18 cellular contexts compared by ENCODE assay signal in the genomic region with DNA sequence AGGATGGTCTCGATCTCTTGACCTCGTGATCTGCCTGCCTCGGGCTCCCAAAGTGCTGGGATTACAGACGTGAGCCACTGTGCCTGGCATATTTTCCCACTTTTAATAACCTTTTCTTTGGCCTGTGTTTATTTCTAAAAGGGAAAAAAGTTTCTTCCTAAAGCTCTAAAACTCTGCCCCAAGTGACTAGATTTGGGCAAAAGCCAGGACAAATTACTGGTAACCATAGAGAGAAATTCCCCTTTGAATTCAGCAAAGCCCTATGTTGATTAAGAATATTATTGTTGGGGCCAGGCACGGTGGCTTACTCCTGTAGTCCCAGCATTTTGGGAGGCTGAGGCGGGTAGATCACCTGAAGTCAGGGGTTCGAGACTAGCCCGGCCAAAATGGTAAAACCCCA. TPM values are rescaled to one million over a fixed set of nuclear protein-coding genes. Genes with fewer than 3 reads are reported as not detected.
DNase-seq lines count a peak whose midpoint lies in the region; ATAC-seq and TF ChIP-seq lines count a peak whose summit lies in the region.
"Had no signal": no experiment of that assay in that cellular context is flagged by ENCODE, and none has a peak within 500 bp of the region (broad histone marks: within the 10 kb centered on the region; RNA-seq: fewer than 3 reads in every experiment).

No MANE protein-coding gene starts in this region.

- H3K4me3 ChIP-seq in osteoblast (ENCODE audit: insufficient read depth, low read length): no peak overlapping the region
- no peak overlapping the region for H3K4me3 ChIP-seq in smooth muscle cell
- H3K4me3 ChIP-seq: BLaER1 had no signal

- H3K4me2 ChIP-seq in osteoblast (ENCODE audit: insufficient read depth, low read length): peak overlapping the region; percentile 39
- no peak overlapping the region for H3K4me2 ChIP-seq in smooth muscle cell
- H3K4me2 ChIP-seq: BLaER1 had no signal

- WGBS in smooth muscle cell (ENCODE audit: low lambda C conversion rate): 95% methylated on average over 8 of the region's 8 CpGs

- H3K36me3 ChIP-seq in osteoblast (ENCODE audit: insufficient read depth, low read length) (no peaks in the 10 kb centered on the region), smooth muscle cell (ENCODE audit: low read depth) (no peaks in the 10 kb centered on the region)
- H3K36me3 ChIP-seq: BLaER1 had no signal

- DNase-seq in EH (ENCODE audit: low read depth) (peak; percentile 20), M059J (ENCODE audit: low read depth) (peak; percentile 38), fibroblast of peridontal ligament (ENCODE audit: extremely low read depth) (peak; percentile 76), osteoblast (ENCODE audit: insufficient read length, low spot score, missing footprints) (no peak), smooth muscle cell (lab: John Stamatoyannopoulos, UW; ENCODE audit: unreplicated experiment) (no peak), SHP77 treated with DMSO at 0.1 percent for 48 hours (lab: John Stamatoyannopoulos, UW) (no peak), foreskin melanocyte (no peak)
- DNase-seq: 8988T; CD4-positive, alpha-beta memory T cell; DMS153; DMS79; GF-D8; GOT3; H7 had no signal

- H3K79me2 ChIP-seq in osteoblast (ENCODE audit: insufficient read depth, low read length): no peaks in the 10 kb centered on the region
- H3K79me2 ChIP-seq in smooth muscle cell (ENCODE audit: low read depth): no peaks in the 10 kb centered on the region

- peaks cover 7% of the 10 kb centered on the region for H3K4me1 ChIP-seq in osteoblast (ENCODE audit: insufficient read depth, low read length)
- H3K4me1 ChIP-seq in smooth muscle cell (ENCODE audit: low read depth): no peaks in the 10 kb centered on the region
- H3K4me1 ChIP-seq: BLaER1 had no signal

- H3K9me3 ChIP-seq in osteoblast (ENCODE audit: low read depth, low read length): no peaks in the 10 kb centered on the region
- H3K9me3 ChIP-seq in smooth muscle cell (replicated peaks; ENCODE audit: low read depth): no peaks in the 10 kb centered on the region
- H3K9me3 ChIP-seq: BLaER1 had no signal

- no peak for TF ChIP-seq CTCF in osteoblast (IDR thresholded peaks at IDR 0.05; ENCODE audit: extremely low read depth, low read depth, low read length)
- TF ChIP-seq CTCF in smooth muscle cell (IDR thresholded peaks at IDR 0.05; ENCODE audit: borderline replicate concordance, insufficient read depth, poor library complexity, severe bottlenecking): no peak

- no peak overlapping the region for H3K27ac ChIP-seq in osteoblast (ENCODE audit: low read depth, low read length)
- H3K27ac ChIP-seq in smooth muscle cell (ENCODE audit: low read depth): no peak overlapping the region
- H3K27ac ChIP-seq: BLaER1, HL-60 had no signal

- no peak for ATAC-seq in HG03139 (IDR thresholded peaks at IDR 0.05; ENCODE audit: unreplicated experiment)
- ATAC-seq: HCT116 had no signal

- no peak overlapping the region for H3K9ac ChIP-seq in smooth muscle cell (ENCODE audit: low read depth)
- H3K9ac ChIP-seq: BLaER1 had no signal

- H4K20me1 ChIP-seq in osteoblast (ENCODE audit: insufficient read depth, low read length): no peaks in the 10 kb centered on the region
- H4K20me1 ChIP-seq in smooth muscle cell (ENCODE audit: low read depth): no peaks in the 10 kb centered on the region
- H4K20me1 ChIP-seq: BLaER1 had no signal

- H2AFZ ChIP-seq in osteoblast (ENCODE audit: low read length) (no peak overlapping the region), smooth muscle cell (ENCODE audit: low read depth) (no peak overlapping the region)

- no peaks in the 10 kb centered on the region for H3F3A ChIP-seq in smooth muscle cell (ENCODE audit: low read depth)

- H3K27me3 ChIP-seq in osteoblast (ENCODE audit: insufficient read depth, low read length): no peaks in the 10 kb centered on the region
- no peaks in the 10 kb centered on the region for H3K27me3 ChIP-seq in smooth muscle cell (ENCODE audit: low read depth)
- H3K27me3 ChIP-seq: BLaER1 had no signal

RNA-seq across cellular contexts. Expression of gene TRPM7, which starts 11.5 kb away (rescaled TPM):
- total RNA-seq in M059J (2014; rRNA removed; shearing (Covaris generic)): 16.3 and 16.7 TPM in 2 replicates
- total RNA-seq in osteoblast (116 and 124 TPM in 2 replicates), smooth muscle cell (28.2 and 32.8 TPM in 2 replicates)
- 5.6 and 6.3 TPM in 2 replicates for polyA plus RNA-seq in smooth muscle cell

Comparison
In these comparisons a context has a peak if more than half of its experiments do, and no peak if none do; other contexts are left out.
1. DNase-seq: peak in EH (single experiment), M059J (single experiment) and fibroblast of peridontal ligament (single experiment); none in osteoblast (single experiment), smooth muscle cell (single experiment), SHP77 treated with DMSO at 0.1 percent for 48 hours (single experiment) and foreskin melanocyte (single experiment).